ENCODE assay signal across 8 cellular contexts in genomic region chr6:35343092-35343834, GRCh38. TPM values are rescaled to one million over a fixed set of nuclear protein-coding genes. Genes with fewer than 3 reads are reported as not detected.
DNase-seq lines count a peak whose midpoint lies in the region; ATAC-seq, FAIRE-seq and TF ChIP-seq lines count a peak whose summit lies in the region.

No MANE protein-coding gene starts in this region.

- H3K4me1 ChIP-seq in SJSA1 (replicated peaks) (peaks cover 10% of the 10 kb centered on the region), endothelial cell of umbilical vein (ENCODE audit: control insufficient read depth, extremely low read depth, insufficient read depth, low read length) (peaks cover 14% of the 10 kb centered on the region)
- peaks cover 22 to 40% of the 10 kb centered on the region in 2 donors for H3K4me1 ChIP-seq in naive thymus-derived CD4-positive, alpha-beta T cell (ENCODE audit: control insufficient read depth in 2 of 2, insufficient read depth in 2 of 2, low read length in 2 of 2)

- H3K9me3 Mint-ChIP-seq in naive thymus-derived CD4-positive, alpha-beta T cell = peaks cover 0 to 2% (median 0%) of the 10 kb centered on the region in 11 donors

- H4K20me1 ChIP-seq in endothelial cell of umbilical vein (replicated peaks; ENCODE audit: control insufficient read depth, extremely low read depth, insufficient read depth, low read length) = peaks cover 2% of the 10 kb centered on the region

- no peak for TF ChIP-seq CTCF in endothelial cell of umbilical vein (IDR thresholded peaks at IDR 0.05; ENCODE audit: extremely low read depth in 1 of 2, insufficient read depth in 1 of 2, low read depth in 1 of 2, low read length in 2 of 2)

- H3K27ac ChIP-seq in SJSA1 = peak overlapping the region; percentile 49
- peak overlapping the region; percentile 58 for H3K27ac ChIP-seq in endothelial cell of umbilical vein (ENCODE audit: insufficient read depth, low read depth, low read length)
- H3K27ac ChIP-seq in naive thymus-derived CD4-positive, alpha-beta T cell (ENCODE audit: low read depth, low read length) = peak overlapping the region; percentile 97

- dilution Hi-C loops in endothelial cell of umbilical vein (cut with MboI; ENCODE audit: extremely low pct_ligation_motif_present, low sequenced_read_pairs) = no loop called here

- H3K9me1 ChIP-seq in endothelial cell of umbilical vein (replicated peaks; ENCODE audit: control insufficient read depth, extremely low read depth, insufficient read depth, low read length) = no peaks in the 10 kb centered on the region

- FAIRE-seq in endothelial cell of umbilical vein (lab: Jason Lieb, UNC) = peak; percentile 67
- no peak for FAIRE-seq in HTR-8/SVneo (lab: Jason Lieb, UNC)

- H2AFZ ChIP-seq in endothelial cell of umbilical vein (ENCODE audit: low read depth, low read length) = peak overlapping the region; percentile 61

- H3K4me3 Mint-ChIP-seq in naive thymus-derived CD4-positive, alpha-beta T cell = peak overlapping the region; percentile 88 to 100 (median 98)

- H3K9ac ChIP-seq in endothelial cell of umbilical vein (replicated peaks; ENCODE audit: extremely low read depth, insufficient read depth, low read length) = peak overlapping the region; percentile 90

- H3K4me2 ChIP-seq in endothelial cell of umbilical vein (ENCODE audit: insufficient read depth, low read length) = peak overlapping the region; percentile 95

- no peaks in the 10 kb centered on the region for H3K27me3 ChIP-seq in H7 (ENCODE audit: control insufficient read depth, insufficient read depth, low read length)
- H3K27me3 ChIP-seq in SJSA1 (replicated peaks) = no peaks in the 10 kb centered on the region; the same call in 1 of the 2 replicates
- H3K27me3 ChIP-seq in endothelial cell of umbilical vein (ENCODE audit: control insufficient read depth in 2 of 2, insufficient read depth in 2 of 2, low read length in 2 of 2) = peaks cover 0 to 4% of the 10 kb centered on the region in 2 experiments
- no peaks in the 10 kb centered on the region for H3K27me3 ChIP-seq in naive thymus-derived CD4-positive, alpha-beta T cell (ENCODE audit: control insufficient read depth in 2 of 2, insufficient read depth in 2 of 2, low read length in 2 of 2)

- no peak for DNase-seq in H7
- peak in 1 of 2 experiments; percentile 45 for DNase-seq in SJSA1 (ENCODE audit: low read depth in 1 of 2, low spot score in 2 of 2)
- peak; percentile 75 for DNase-seq in endothelial cell of umbilical vein (ENCODE audit: low read depth, low spot score)
- peak in 3 of 9 donors; percentile 15 to 19 (median 17) for DNase-seq in naive thymus-derived CD4-positive, alpha-beta T cell
- no peak for DNase-seq in HTR-8/SVneo (ENCODE audit: insufficient read length, low spot score)
- no peak for DNase-seq in NCI-H128 (lab: John Stamatoyannopoulos, UW; ENCODE audit: unreplicated experiment)
- DNase-seq in occipital lobe (lab: John Stamatoyannopoulos, UW) = no peak
- no peak for DNase-seq in middle frontal gyrus (ENCODE audit: extremely low spot score, low spot score)

- H3K27ac Mint-ChIP-seq in naive thymus-derived CD4-positive, alpha-beta T cell = peak overlapping the region; percentile 85 to 98 (median 97)

- BruUV-seq in endothelial cell of umbilical vein (replicated peaks; lab: Mats Ljungman, UMichigan) = TSS peak; percentile 35

- ATAC-seq in naive thymus-derived CD4-positive, alpha-beta T cell = no peak

- peaks cover 41 to 58% (median 52%) of the 10 kb centered on the region in 7 donors for H3K4me1 Mint-ChIP-seq in naive thymus-derived CD4-positive, alpha-beta T cell

- H3K27me3 Mint-ChIP-seq in naive thymus-derived CD4-positive, alpha-beta T cell = no peaks in the 10 kb centered on the region

- CTCF ChIA-PET in endothelial cell of umbilical vein (lab: Charles Lee) = interaction anchor here (0.7 to 6.9 kb wide), 19 partner anchors 11 to 138 kb away, joined by 3 to 270 read pairs (median 6); partner anchors contain the start of genes DEF6, FANCE and RPL10A
- CTCF ChIA-PET in naive thymus-derived CD4-positive, alpha-beta T cell (lab: Charles Lee) = interaction anchor here (0.7 to 5.0 kb wide), 12 partner anchors 9 to 122 kb away, joined by 3 to 99 read pairs (median 4); partner anchors contain the start of gene FANCE

- POLR2A ChIA-PET in endothelial cell of umbilical vein (lab: Charles Lee) = interaction anchor here (0.6 to 1.6 kb wide), 4 partner anchors 106 to 1916 kb away, joined by 3 to 6 read pairs (median 4); partner anchors contain the start of gene RPL10A
- POLR2A ChIA-PET in naive thymus-derived CD4-positive, alpha-beta T cell (lab: Charles Lee) = interaction anchor here (0.6 to 5.7 kb wide), 13 partner anchors 10 to 320 kb away, joined by 3 to 47 read pairs (median 4); partner anchors contain the start of genes FANCE and RPL10A

- H3K9me3 ChIP-seq in SJSA1 (replicated peaks) (no peaks in the 10 kb centered on the region), endothelial cell of umbilical vein (replicated peaks; ENCODE audit: control insufficient read depth, insufficient read depth, low read length) (no peaks in the 10 kb centered on the region)
- H3K9me3 ChIP-seq in naive thymus-derived CD4-positive, alpha-beta T cell (ENCODE audit: control insufficient read depth in 2 of 3, low read length in 3 of 3) = no peaks in the 10 kb centered on the region

- peaks cover 1% of the 10 kb centered on the region for H3K36me3 ChIP-seq in H7 (replicated peaks; ENCODE audit: control insufficient read depth, insufficient read depth, low read length)
- peaks cover 37% of the 10 kb centered on the region for H3K36me3 ChIP-seq in SJSA1
- peaks cover 2 to 8% of the 10 kb centered on the region in 2 experiments for H3K36me3 ChIP-seq in endothelial cell of umbilical vein (ENCODE audit: control insufficient read depth in 2 of 2, extremely low read depth in 1 of 2, insufficient read depth in 2 of 2, low read length in 2 of 2)
- H3K36me3 ChIP-seq in naive thymus-derived CD4-positive, alpha-beta T cell (ENCODE audit: control insufficient read depth in 2 of 3, insufficient read depth in 3 of 3, low read length in 3 of 3) = peaks cover 0 to 7% (median 0%) of the 10 kb centered on the region in 3 experiments

- H3K4me3 ChIP-seq in H7 (ENCODE audit: insufficient read depth, low read depth, low read length) (peak overlapping the region; percentile 74), SJSA1 (peak overlapping the region; percentile 72), endothelial cell of umbilical vein (replicated peaks in 1 of 3; ENCODE audit: insufficient read depth in 1 of 3, low read depth in 1 of 3, low read length in 3 of 3) (peak overlapping the region; percentile 47 to 75 (median 70))
- H3K4me3 ChIP-seq in naive thymus-derived CD4-positive, alpha-beta T cell (ENCODE audit: low read length) = peak overlapping the region; percentile 70

- peaks cover 43% of the 10 kb centered on the region for H3K79me2 ChIP-seq in endothelial cell of umbilical vein (ENCODE audit: control insufficient read depth, insufficient read depth, low read length)

- H3K36me3 Mint-ChIP-seq in naive thymus-derived CD4-positive, alpha-beta T cell = peaks cover 2 to 17% (median 14%) of the 10 kb centered on the region in 5 donors

- intact Hi-C loops in endothelial cell of umbilical vein (cut with micrococcal nuclease) = loop anchor here (1.0 kb wide), 1 partner anchor 27 kb away; no protein-coding TSS in a partner anchor
- intact Hi-C loops in naive thymus-derived CD4-positive, alpha-beta T cell (cut with micrococcal nuclease) = loop anchor here (2.0 kb wide), 3 partner anchors 72 to 394 kb away; partner anchors contain the start of gene ARMC12 (in 1 of the 2)

- no peak for TF ChIP-seq POLR2A in endothelial cell of umbilical vein (IDR thresholded peaks at IDR 0.05; ENCODE audit: low read depth, low read length)

TF ChIP-seq in endothelial cell of umbilical vein, 7 proteins besides CTCF, POLR2A, EP300 and RAD21 (continues in another document):
- TF ChIP-seq GATA2 (IDR thresholded peaks at IDR 0.05; ENCODE audit: insufficient read depth, insufficient read length, low read depth, low read length) (no peak), EZH2 (IDR thresholded peaks at IDR 0.05; ENCODE audit: borderline replicate concordance, low read depth, low read length, severe bottlenecking) (no peak), JUN (IDR thresholded peaks at IDR 0.05; ENCODE audit: borderline replicate concordance, insufficient read depth, insufficient read length, low read depth) (no peak), MYC (IDR thresholded peaks at IDR 0.05; ENCODE audit: low read depth, low read length) (no peak), POLR2AphosphoS5 (IDR thresholded peaks at IDR 0.05; ENCODE audit: insufficient read depth, low read depth, low read length) (no peak), FOS (IDR thresholded peaks at IDR 0.05; ENCODE audit: borderline replicate concordance, insufficient read depth, low read length) (no peak)

RNA-seq across cellular contexts. Expression of gene PPARD, which starts 0.9 kb away (rescaled TPM):
- total RNA-seq in H7 (2014; rRNA removed; shearing (Covaris generic)) = 1.9 and 3.2 TPM in 2 replicates
- 7.4 and 10.3 TPM in 2 replicates for total RNA-seq in SJSA1 (2014; rRNA removed; shearing (Covaris generic))
- total RNA-seq in endothelial cell of umbilical vein = 23.4 and 29.2 TPM in 2 replicates
- 29.2 and 32.5 TPM in 2 replicates for polyA plus RNA-seq in endothelial cell of umbilical vein
- polyA plus RNA-seq in endothelial cell of umbilical vein (2011; cell fraction: cytosol; rRNA removed) = 18.4 and 22.5 TPM in 2 replicates
- polyA plus RNA-seq in endothelial cell of umbilical vein (2011; cell fraction: nucleus; rRNA removed) = 23.4 and 24.6 TPM in 2 replicates
- polyA plus RNA-seq in endothelial cell of umbilical vein (2012) = 17.6 and 21.9 TPM in 2 replicates
- 21.0 and 22.8 TPM in 2 replicates for polyA minus RNA-seq in endothelial cell of umbilical vein
- 4.2 TPM for polyA minus RNA-seq in endothelial cell of umbilical vein (2011; cell fraction: cytosol; rRNA and poly(A)+ RNA removed)
- polyA minus RNA-seq in endothelial cell of umbilical vein (2011; cell fraction: nucleus; rRNA and poly(A)+ RNA removed) = 9.3 and 9.5 TPM in 2 replicates
- total RNA-seq in naive thymus-derived CD4-positive, alpha-beta T cell = 10 to 100 TPM; 29.3 to 47.1 (median 36.0) TPM
- 10 to 100 TPM in 1 of 2 donors, 1 to 10 TPM in 1; 7.3 to 20.2 TPM for polyA plus RNA-seq in naive thymus-derived CD4-positive, alpha-beta T cell
- total RNA-seq in occipital lobe = 2.2 TPM

RNA-seq across cellular contexts. Expression of gene DEF6, which starts 45.6 kb away (rescaled TPM):
- total RNA-seq in H7 (2014; rRNA removed; shearing (Covaris generic)) = 6.5 and 10.1 TPM in 2 replicates
- total RNA-seq in SJSA1 (2014; rRNA removed; shearing (Covaris generic)) = 0.05 TPM in 1 of 2 replicates, not detected in the other
- total RNA-seq in endothelial cell of umbilical vein = 0.77 and 1.0 TPM in 2 replicates
- polyA plus RNA-seq in endothelial cell of umbilical vein = 0.43 and 0.59 TPM in 2 replicates
- polyA plus RNA-seq in endothelial cell of umbilical vein (2011; cell fraction: cytosol; rRNA removed) = 0.36 and 0.49 TPM in 2 replicates
- polyA plus RNA-seq in endothelial cell of umbilical vein (2011; cell fraction: nucleus; rRNA removed) = 2.2 and 2.8 TPM in 2 replicates
- 0.74 and 1.3 TPM in 2 replicates for polyA plus RNA-seq in endothelial cell of umbilical vein (2012)
- 0.41 and 2.6 TPM in 2 replicates for polyA minus RNA-seq in endothelial cell of umbilical vein
- polyA minus RNA-seq in endothelial cell of umbilical vein (2011; cell fraction: cytosol; rRNA and poly(A)+ RNA removed) = not detected
- 1.0 and 1.3 TPM in 2 replicates for polyA minus RNA-seq in endothelial cell of umbilical vein (2011; cell fraction: nucleus; rRNA and poly(A)+ RNA removed)
- 100 to 1,000 TPM; 219 to 250 (median 225) TPM for total RNA-seq in naive thymus-derived CD4-positive, alpha-beta T cell
- 100 to 1,000 TPM; 113 to 234 TPM for polyA plus RNA-seq in naive thymus-derived CD4-positive, alpha-beta T cell
- 0.47 TPM for total RNA-seq in occipital lobe

Comparison
In these comparisons a context has a peak if more than half of its experiments do, and no peak if none do; other contexts are left out.
1. RNA of gene DEF6, which starts 45.6 kb away (total RNA-seq): 219 to 250 TPM in naive thymus-derived CD4-positive, alpha-beta T cell; 6.5 to 10.1 TPM in H7, 0.77 to 1.0 TPM in endothelial cell of umbilical vein, 0.47 TPM in occipital lobe (single experiment) and 0.05 TPM in SJSA1; every median in the first group is over 10 times any median in the second.
2. Peak in every context shown above with its lines, with median percentiles within 50 percentile points of each other: H3K4me3 ChIP-seq and H3K27ac ChIP-seq.